In genomic region chr12:10374624-10375018, GRCh38 we compare ENCODE assay signal across 1 cellular context.
TF ChIP-seq lines count a peak whose summit lies in the region.

No MANE protein-coding gene starts in this region.

TF ChIP-seq in GM23338, 12 proteins besides CTCF, POLR2A, EP300 and RAD21 (continued from another document):
- TF ChIP-seq REST (IDR thresholded peaks at IDR 0.05; ENCODE audit: unreplicated experiment), result no peak
- no peak for TF ChIP-seq EZH2phosphoT487 (IDR thresholded peaks at IDR 0.05; ENCODE audit: unreplicated experiment)
- no peak for TF ChIP-seq POLR2AphosphoS5 (IDR thresholded peaks at IDR 0.05; ENCODE audit: low read depth)
- no peak for TF ChIP-seq ZNF331 (CRISPR knock-in tag; IDR thresholded peaks at IDR 0.05; ENCODE audit: low read depth)
- TF ChIP-seq JUNB (IDR thresholded peaks at IDR 0.05; ENCODE audit: unreplicated experiment), result no peak
- no peak for TF ChIP-seq ZNF462 (CRISPR knock-in tag; IDR thresholded peaks at IDR 0.05)
- no peak for TF ChIP-seq ETS1 (IDR thresholded peaks at IDR 0.05)
- no peak for TF ChIP-seq STAT1 (IDR thresholded peaks at IDR 0.05; ENCODE audit: unreplicated experiment)
- TF ChIP-seq EZH2 (IDR thresholded peaks at IDR 0.05; ENCODE audit: low read depth, unreplicated experiment), result no peak
